Comparison of ENCODE assay signal across 20 cellular contexts in genomic region chr6:64874776-64875175, GRCh38.
"Had no signal": no experiment of that assay in that cellular context is flagged by ENCODE, and none has a peak within 500 bp of the region (broad histone marks: within the 10 kb centered on the region; RNA-seq: fewer than 3 reads in every experiment).

No MANE protein-coding gene starts in this region.

- DNase-seq: activated CD4-positive, alpha-beta T cell treated with anti-CD3 and anti-CD28 coated beads for 1 hour; activated gamma-delta T cell treated with Interleukin-2 at 50 U/mL for 16 hours; activated T-cell treated with anti-CD3 and anti-CD28 coated beads, Interleukin-2, amount 50 U/mL, for 1 hour; anterior cingulate cortex; brain microvascular endothelial cell; central memory CD4-positive, alpha-beta T cell; foreskin melanocyte; kidney glomerular epithelial cell; left lung; naive B cell; occipital lobe; retina; sigmoid colon; stimulated activated CD4-positive, alpha-beta T cell treated with anti-CD3 and anti-CD28 coated beads, Interleukin-15, amount 100 ng/mL, for 24 hours; stomach had no signal

- H3K4me3 ChIP-seq: left lung, lung, sigmoid colon, smooth muscle cell, stomach, suprapubic skin, tibial nerve had no signal

- ATAC-seq: left lung; stimulated activated memory B cell treated with anti-CD40 and anti-IgM and Interleukin-4, amounts not matched to agents 10 μg/mL and 1 μg/mL and 100 μg/mL, for 72 hours had no signal
